Comparison of ENCODE assay signal across 24 cellular contexts in the genomic region with DNA sequence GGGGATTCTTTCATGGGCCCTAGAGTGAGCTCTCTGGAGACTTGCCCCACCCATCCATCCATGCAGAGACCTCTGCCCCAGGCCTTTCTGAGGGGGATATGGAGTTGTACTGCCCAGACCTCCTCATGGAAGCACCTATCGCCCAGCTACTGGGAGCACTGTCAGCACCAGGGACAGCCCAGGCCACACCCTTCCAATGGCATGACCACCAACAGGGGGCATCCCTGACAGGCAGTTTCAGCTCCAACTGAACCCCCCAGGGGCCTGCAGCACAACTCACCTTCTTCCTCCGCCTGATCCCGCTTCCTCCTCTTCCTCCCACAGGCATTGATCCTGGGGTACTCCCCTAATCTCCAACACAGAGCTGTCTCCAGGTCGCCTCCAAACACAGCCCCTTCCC. TPM values are rescaled to one million over a fixed set of nuclear protein-coding genes. Genes with fewer than 3 reads are reported as not detected.
DNase-seq lines count a peak whose midpoint lies in the region; ATAC-seq, FAIRE-seq and TF ChIP-seq lines count a peak whose summit lies in the region.
"Had no signal": no experiment of that assay in that cellular context is flagged by ENCODE, and none has a peak within 500 bp of the region (broad histone marks: within the 10 kb centered on the region; RNA-seq: fewer than 3 reads in every experiment).

No MANE protein-coding gene starts in this region.

- no peak overlapping the region for H2BK15ac ChIP-seq in H1 (ENCODE audit: low read length)

- no peak overlapping the region for H3K56ac ChIP-seq in H1 (replicated peaks; ENCODE audit: insufficient read length, low read depth, low read length)

- no peak overlapping the region for H2BK120ac ChIP-seq in H1 (replicated peaks; ENCODE audit: low read depth, low read length)

- H4K5ac ChIP-seq in H1 (ENCODE audit: insufficient read length, low read depth, low read length), result no peak overlapping the region

- POLR2A ChIA-PET in H1 (lab: Charles Lee; ENCODE audit: partially characterized antibody), result interaction anchor here (0.8 to 2.2 kb wide), 4 partner anchors 10 to 126 kb away, joined by 3 to 7 read pairs (median 4); no protein-coding TSS in a partner anchor

- no peak overlapping the region for H3K9ac ChIP-seq in H1 (replicated peaks in 1 of 4; ENCODE audit: extremely low read depth in 1 of 4, low read depth in 3 of 4, low read length in 3 of 4)

- H3K27me3 Mint-ChIP-seq in activated naive CD8-positive, alpha-beta T cell treated with anti-CD3 and anti-CD28 coated beads, Interleukin-2, amount 50 U/mL, for 24 hours, result no peaks in the 10 kb centered on the region
- H3K27me3 Mint-ChIP-seq in activated naive CD8-positive, alpha-beta T cell treated with anti-CD3 and anti-CD28 coated beads for 36 hours, result no peaks in the 10 kb centered on the region
- no peaks in the 10 kb centered on the region for H3K27me3 Mint-ChIP-seq in stimulated activated naive B cell treated with anti-CD40 and anti-IgM and Interleukin-4, amounts not matched to agents 10 μg/mL and 1 μg/mL and 100 μg/mL, for 72 hours
- H3K27me3 Mint-ChIP-seq: activated CD4-positive, alpha-beta memory T cell treated with anti-CD3 and anti-CD28 coated beads for 36 hours; B cell; naive thymus-derived CD4-positive, alpha-beta T cell had no signal

- H4K8ac ChIP-seq in H1 (ENCODE audit: extremely low read depth, insufficient read depth, low read length), result no peak overlapping the region; the same call in 1 of the 2 replicates

- H2BK12ac ChIP-seq in H1 (ENCODE audit: low read depth, low read length), result 0 out of 2 replicates have a peak overlapping the region, but pooled peaks have one; percentile 27

- DNase-seq in activated naive CD8-positive, alpha-beta T cell treated with anti-CD3 and anti-CD28 coated beads, Interleukin-2, amount 50 U/mL, for 24 hours, result no peak
- no peak for DNase-seq in activated naive CD8-positive, alpha-beta T cell treated with anti-CD3 and anti-CD28 coated beads for 36 hours
- DNase-seq in NB4 (ENCODE audit: low read depth), result no peak
- DNase-seq in H1 (ENCODE audit: low read depth in 1 of 2, low spot score in 2 of 2), result peak in 1 of 2 experiments; percentile 57
- no peak for DNase-seq in stimulated activated naive B cell treated with anti-CD40 and anti-IgM and Interleukin-4, amounts not matched to agents 10 μg/mL and 1 μg/mL and 100 μg/mL, for 72 hours
- no peak for DNase-seq in esophagus squamous epithelium (lab: John Stamatoyannopoulos, UW)
- no peak for DNase-seq in NCI-H1436 treated with DMSO at 0.1 percent for 48 hours (lab: John Stamatoyannopoulos, UW)
- DNase-seq: 8988T; activated CD4-positive, alpha-beta memory T cell treated with anti-CD3 and anti-CD28 coated beads for 36 hours; activated CD4-positive, CD25-positive, alpha-beta regulatory T cell; activated gamma-delta T cell; HCEC 1CT; left colon; naive thymus-derived CD4-positive, alpha-beta T cell; NCI-H1417; NCI-H2107; NCI-H510A; ovary; right cardiac atrium; stomach; T-helper 9 cell had no signal

- no peak overlapping the region for H4K91ac ChIP-seq in H1 (replicated peaks; ENCODE audit: insufficient read length, low read length)

- no peaks in the 10 kb centered on the region for H3K36me3 ChIP-seq in H1 (ENCODE audit: control insufficient read depth in 2 of 4, insufficient read depth in 4 of 4, low read length in 3 of 4)
- H3K36me3 ChIP-seq in esophagus squamous epithelium, result no peaks in the 10 kb centered on the region
- H3K36me3 ChIP-seq: ovary had no signal

- TF ChIP-seq EP300 in H1 (IDR thresholded peaks at IDR 0.05; ENCODE audit: borderline replicate concordance in 1 of 2, low read depth in 2 of 2, low read length in 2 of 2), result no peak

- H3K4me3 Mint-ChIP-seq in activated naive CD8-positive, alpha-beta T cell treated with anti-CD3 and anti-CD28 coated beads, Interleukin-2, amount 50 U/mL, for 24 hours, result no peak overlapping the region
- H3K4me3 Mint-ChIP-seq in activated naive CD8-positive, alpha-beta T cell treated with anti-CD3 and anti-CD28 coated beads for 36 hours, result no peak overlapping the region
- no peak overlapping the region for H3K4me3 Mint-ChIP-seq in stimulated activated naive B cell treated with anti-CD40 and anti-IgM and Interleukin-4, amounts not matched to agents 10 μg/mL and 1 μg/mL and 100 μg/mL, for 72 hours
- H3K4me3 Mint-ChIP-seq: activated CD4-positive, alpha-beta memory T cell treated with anti-CD3 and anti-CD28 coated beads for 36 hours; B cell; naive thymus-derived CD4-positive, alpha-beta T cell had no signal

- no peaks in the 10 kb centered on the region for H3K79me2 ChIP-seq in H1 (ENCODE audit: control insufficient read depth in 1 of 2, insufficient read depth in 2 of 2, low read length in 2 of 2)

- H3K23ac ChIP-seq in H1 (ENCODE audit: insufficient read length), result no peak overlapping the region

- H3K9me3 ChIP-seq in H1 (ENCODE audit: insufficient read depth in 2 of 2, low read depth in 1 of 2, low read length in 1 of 2) (no peaks in the 10 kb centered on the region), esophagus squamous epithelium (no peaks in the 10 kb centered on the region)
- H3K9me3 ChIP-seq: ovary, stomach, tibial nerve had no signal

- H2BK20ac ChIP-seq in H1 (ENCODE audit: low read length), result no peak overlapping the region

- H3K4me3 ChIP-seq in NB4 (ENCODE audit: low read depth, low read length) (no peak overlapping the region), H1 (ENCODE audit: extremely low read depth in 1 of 4, insufficient read depth in 2 of 4, low read depth in 3 of 4, low read length in 4 of 4) (no peak overlapping the region), esophagus squamous epithelium (no peak overlapping the region)
- H3K4me3 ChIP-seq: ovary, stomach, tibial nerve had no signal

- no peak overlapping the region for H3K27ac Mint-ChIP-seq in activated naive CD8-positive, alpha-beta T cell treated with anti-CD3 and anti-CD28 coated beads, Interleukin-2, amount 50 U/mL, for 24 hours
- H3K27ac Mint-ChIP-seq in activated naive CD8-positive, alpha-beta T cell treated with anti-CD3 and anti-CD28 coated beads for 36 hours, result no peak overlapping the region
- peak overlapping the region; percentile 22 for H3K27ac Mint-ChIP-seq in stimulated activated naive B cell treated with anti-CD40 and anti-IgM and Interleukin-4, amounts not matched to agents 10 μg/mL and 1 μg/mL and 100 μg/mL, for 72 hours
- H3K27ac Mint-ChIP-seq: activated CD4-positive, alpha-beta memory T cell treated with anti-CD3 and anti-CD28 coated beads for 36 hours; B cell had no signal

- H3K4ac ChIP-seq in H1 (replicated peaks; ENCODE audit: insufficient read length, low read depth, low read length), result no peak overlapping the region

- no peaks in the 10 kb centered on the region; a peak in 1 of 7 replicates for H3K27me3 ChIP-seq in H1 (replicated peaks in 1 of 4; ENCODE audit: control insufficient read depth in 3 of 4, extremely low read depth in 1 of 4, insufficient read depth in 3 of 4, low read length in 3 of 4)
- no peaks in the 10 kb centered on the region for H3K27me3 ChIP-seq in esophagus squamous epithelium
- H3K27me3 ChIP-seq: ovary, stomach, tibial nerve had no signal

- H3K23me2 ChIP-seq in H1 (ENCODE audit: low read depth, low read length), result no peaks in the 10 kb centered on the region

- H2AK5ac ChIP-seq in H1 (ENCODE audit: low read depth, low read length), result no peak overlapping the region

- no peak overlapping the region for H3K14ac ChIP-seq in H1 (ENCODE audit: insufficient read length)

- no peaks in the 10 kb centered on the region for H3K9me3 Mint-ChIP-seq in activated naive CD8-positive, alpha-beta T cell treated with anti-CD3 and anti-CD28 coated beads, Interleukin-2, amount 50 U/mL, for 24 hours
- H3K9me3 Mint-ChIP-seq in activated naive CD8-positive, alpha-beta T cell treated with anti-CD3 and anti-CD28 coated beads for 36 hours, result no peaks in the 10 kb centered on the region
- no peaks in the 10 kb centered on the region for H3K9me3 Mint-ChIP-seq in stimulated activated naive B cell treated with anti-CD40 and anti-IgM and Interleukin-4, amounts not matched to agents 10 μg/mL and 1 μg/mL and 100 μg/mL, for 72 hours
- H3K9me3 Mint-ChIP-seq: activated CD4-positive, alpha-beta memory T cell treated with anti-CD3 and anti-CD28 coated beads for 36 hours; naive thymus-derived CD4-positive, alpha-beta T cell had no signal

- 0 out of 2 replicates have a peak overlapping the region, but pooled peaks have one; percentile 24 for H2BK5ac ChIP-seq in H1 (ENCODE audit: low read depth, low read length)

- H3K4me1 Mint-ChIP-seq in activated naive CD8-positive, alpha-beta T cell treated with anti-CD3 and anti-CD28 coated beads, Interleukin-2, amount 50 U/mL, for 24 hours, result no peaks in the 10 kb centered on the region
- no peaks in the 10 kb centered on the region for H3K4me1 Mint-ChIP-seq in activated naive CD8-positive, alpha-beta T cell treated with anti-CD3 and anti-CD28 coated beads for 36 hours
- H3K4me1 Mint-ChIP-seq in stimulated activated naive B cell treated with anti-CD40 and anti-IgM and Interleukin-4, amounts not matched to agents 10 μg/mL and 1 μg/mL and 100 μg/mL, for 72 hours, result peaks cover 10 to 11% of the 10 kb centered on the region in 2 donors
- H3K4me1 Mint-ChIP-seq: B cell had no signal

- H3K36me3 Mint-ChIP-seq in activated naive CD8-positive, alpha-beta T cell treated with anti-CD3 and anti-CD28 coated beads, Interleukin-2, amount 50 U/mL, for 24 hours (ENCODE audit: low read depth), result no peaks in the 10 kb centered on the region
- H3K36me3 Mint-ChIP-seq in activated naive CD8-positive, alpha-beta T cell treated with anti-CD3 and anti-CD28 coated beads for 36 hours, result no peaks in the 10 kb centered on the region
- peaks cover 6 to 13% of the 10 kb centered on the region in 2 donors for H3K36me3 Mint-ChIP-seq in stimulated activated naive B cell treated with anti-CD40 and anti-IgM and Interleukin-4, amounts not matched to agents 10 μg/mL and 1 μg/mL and 100 μg/mL, for 72 hours
- H3K36me3 Mint-ChIP-seq: activated CD4-positive, alpha-beta memory T cell treated with anti-CD3 and anti-CD28 coated beads for 36 hours had no signal

- peak; percentile 18 for ATAC-seq in activated naive CD8-positive, alpha-beta T cell treated with anti-CD3 and anti-CD28 coated beads, Interleukin-2, amount 50 U/mL, for 24 hours
- no peak for ATAC-seq in stimulated activated naive B cell treated with anti-CD40 and anti-IgM and Interleukin-4, amounts not matched to agents 10 μg/mL and 1 μg/mL and 100 μg/mL, for 72 hours (replicated peaks)
- ATAC-seq in HG03439 (IDR thresholded peaks at IDR 0.05; ENCODE audit: unreplicated experiment), result no peak
- ATAC-seq: left colon; naive thymus-derived CD4-positive, alpha-beta T cell had no signal

- no peak for FAIRE-seq in H1 (lab: Jason Lieb, UNC)

- H2AFZ ChIP-seq in H1 (ENCODE audit: low read length), result no peak overlapping the region

- H3K27ac ChIP-seq in H1 (ENCODE audit: low read depth, low read length), result no peak overlapping the region
- no peak overlapping the region for H3K27ac ChIP-seq in esophagus squamous epithelium
- H3K27ac ChIP-seq: ovary, stomach, tibial nerve had no signal

- peaks cover 0 to 21% (median 8%) of the 10 kb centered on the region in 4 experiments; a peak in 6 of 7 replicates for H3K4me1 ChIP-seq in H1 (replicated peaks in 1 of 4; ENCODE audit: control insufficient read depth in 3 of 4, insufficient read depth in 4 of 4, low read length in 3 of 4)
- H3K4me1 ChIP-seq in esophagus squamous epithelium, result peaks cover 0 to 9% (median 0%) of the 10 kb centered on the region in 3 donors
- H3K4me1 ChIP-seq: stomach, tibial nerve had no signal

- TF ChIP-seq CTCF in NB4 (IDR thresholded peaks at IDR 0.05; ENCODE audit: low read depth, low read length) (peak; percentile 15), H1 (IDR thresholded peaks at IDR 0.05; ENCODE audit: control extremely low read depth in 1 of 3, insufficient read depth in 1 of 3, low read depth in 1 of 3, low read length in 3 of 3) (peak; percentile 28 to 63 (median 45); a peak in 3 of 4 replicates), esophagus squamous epithelium (IDR thresholded peaks at IDR 0.05) (no peak)

- intact Hi-C loops in esophagus squamous epithelium (cut with DNase I), result no loop called here

- no peaks in the 10 kb centered on the region for H4K20me1 ChIP-seq in H1 (replicated peaks in 1 of 2; ENCODE audit: control insufficient read depth in 1 of 2, insufficient read depth in 2 of 2, low read length in 2 of 2)

- H3K79me1 ChIP-seq in H1 (ENCODE audit: low read depth, low read length), result no peaks in the 10 kb centered on the region

- TF ChIP-seq RAD21 in H1 (IDR thresholded peaks at IDR 0.05 in 1 of 2, conservative IDR thresholded peaks at IDR 0.05 in 1 of 2; ENCODE audit: low read depth in 2 of 2, low read length in 2 of 2), result peak; percentile 22 to 38; a peak in 3 of 4 replicates

- TF ChIP-seq POLR2A in NB4 (IDR thresholded peaks at IDR 0.05; ENCODE audit: extremely low read depth, insufficient read length) (no peak), H1 (IDR thresholded peaks at IDR 0.05; ENCODE audit: control extremely low read depth in 1 of 2, low read depth in 2 of 2, low read length in 2 of 2) (no peak), esophagus squamous epithelium (IDR thresholded peaks at IDR 0.05) (no peak)

- no peak overlapping the region for H3K18ac ChIP-seq in H1 (ENCODE audit: extremely low read depth, low read length)

- 80% methylated on average over 4 of the region's 4 CpGs; no CpG with 5 or more reads in 1 of the 2 experiments for WGBS in H1 (ENCODE audit: extremely low coverage in 1 of 2, insufficient coverage in 1 of 2, insufficient read length in 1 of 2, insufficient replicate concordance in 2 of 2, low coverage in 1 of 2, low lambda C conversion rate in 2 of 2, missing lambda C conversion rate in 1 of 2), 2 experiments
- WGBS in esophagus squamous epithelium, 2 donors, result 71 to 89% methylated on average over 4 of the region's 4 CpGs

- CTCF ChIA-PET in H1 (lab: Charles Lee; ENCODE audit: partially characterized antibody), result interaction anchor here (0.6 to 4.5 kb wide), 19 partner anchors 9 to 356 kb away, joined by 3 to 41 read pairs (median 4); partner anchors contain the start of gene MRPS11

- no peak overlapping the region for H3K4me2 ChIP-seq in H1 (ENCODE audit: insufficient read depth in 1 of 2, low read depth in 2 of 2, low read length in 2 of 2)

RNA-seq across cellular contexts. Expression of gene MRPS11, which starts 21.8 kb away (rescaled TPM):
- 10 to 100 TPM; 82.9 to 85.2 TPM for total RNA-seq in activated naive CD8-positive, alpha-beta T cell treated with anti-CD3 and anti-CD28 coated beads for 36 hours
- 41.4 and 50.4 TPM in 2 replicates for total RNA-seq in H1 (2021; fragmentation: NEBNext Ultra II Directional; extraction: Animal tissue kit (Norgen Biotek cat#: 25700))
- 57.6 and 59.2 TPM in 2 replicates for polyA plus RNA-seq in H1 (2011; rRNA removed)
- polyA plus RNA-seq in H1 (2011; cell fraction: cytosol; rRNA removed), result 61.2 TPM
- polyA plus RNA-seq in H1 (2011; cell fraction: nucleus; rRNA removed), result 55.9 TPM
- 39.5 to 60.0 TPM (median 55.8 TPM) in 4 replicates for polyA plus RNA-seq in H1 (2012, experiment 1 of 2)
- polyA plus RNA-seq in H1 (2012, experiment 2 of 2), result 62.0 TPM
- polyA plus RNA-seq in H1 (2013, experiment 1 of 2), result 44.2 TPM
- 45.2 TPM for polyA plus RNA-seq in H1 (2013, experiment 2 of 2)
- 16.6 and 24.2 TPM in 2 replicates for polyA minus RNA-seq in H1 (2011; rRNA and poly(A)+ RNA removed)
- 24.1 TPM for polyA minus RNA-seq in H1 (2011; cell fraction: cytosol; rRNA and poly(A)+ RNA removed)
- polyA minus RNA-seq in H1 (2011; cell fraction: nucleus; rRNA and poly(A)+ RNA removed), result 33.1 TPM
- total RNA-seq in esophagus squamous epithelium, result 10 to 100 TPM; 19.6 to 49.2 (median 28.0) TPM

RNA-seq across cellular contexts. Expression of gene MRPL46, which starts 22.1 kb away (rescaled TPM):
- total RNA-seq in activated naive CD8-positive, alpha-beta T cell treated with anti-CD3 and anti-CD28 coated beads for 36 hours, result 10 to 100 TPM; 47.4 to 50.2 TPM
- total RNA-seq in H1 (2021; fragmentation: NEBNext Ultra II Directional; extraction: Animal tissue kit (Norgen Biotek cat#: 25700)), result 24.4 and 24.5 TPM in 2 replicates
- polyA plus RNA-seq in H1 (2011; rRNA removed), result 17.2 and 18.3 TPM in 2 replicates
- 28.7 TPM for polyA plus RNA-seq in H1 (2011; cell fraction: cytosol; rRNA removed)
- polyA plus RNA-seq in H1 (2011; cell fraction: nucleus; rRNA removed), result 15.3 TPM
- polyA plus RNA-seq in H1 (2012, experiment 1 of 2), result 19.5 to 27.0 TPM (median 26.7 TPM) in 4 replicates
- polyA plus RNA-seq in H1 (2012, experiment 2 of 2), result 14.4 TPM
- polyA plus RNA-seq in H1 (2013, experiment 1 of 2), result 27.0 TPM
- 27.8 TPM for polyA plus RNA-seq in H1 (2013, experiment 2 of 2)
- 11.5 and 13.1 TPM in 2 replicates for polyA minus RNA-seq in H1 (2011; rRNA and poly(A)+ RNA removed)
- 9.5 TPM for polyA minus RNA-seq in H1 (2011; cell fraction: cytosol; rRNA and poly(A)+ RNA removed)
- 25.5 TPM for polyA minus RNA-seq in H1 (2011; cell fraction: nucleus; rRNA and poly(A)+ RNA removed)
- total RNA-seq in esophagus squamous epithelium, result 10 to 100 TPM; 23.3 to 43.5 (median 29.4) TPM

RNA-seq across cellular contexts. Expression of gene DET1, which starts 57.2 kb away (rescaled TPM):
- total RNA-seq in activated naive CD8-positive, alpha-beta T cell treated with anti-CD3 and anti-CD28 coated beads for 36 hours, result 1 to 10 TPM; 1.8 to 2.1 TPM
- total RNA-seq in H1 (2021; fragmentation: NEBNext Ultra II Directional; extraction: Animal tissue kit (Norgen Biotek cat#: 25700)), result 5.4 and 6.1 TPM in 2 replicates
- polyA plus RNA-seq in H1 (2011; rRNA removed), result 7.7 and 8.5 TPM in 2 replicates
- polyA plus RNA-seq in H1 (2011; cell fraction: cytosol; rRNA removed), result 8.6 TPM
- polyA plus RNA-seq in H1 (2011; cell fraction: nucleus; rRNA removed), result 12.2 TPM
- 5.2 to 7.4 TPM (median 6.1 TPM) in 4 replicates for polyA plus RNA-seq in H1 (2012, experiment 1 of 2)
- 3.0 TPM for polyA plus RNA-seq in H1 (2012, experiment 2 of 2)
- 4.3 TPM for polyA plus RNA-seq in H1 (2013, experiment 1 of 2)
- 3.5 TPM for polyA plus RNA-seq in H1 (2013, experiment 2 of 2)
- polyA minus RNA-seq in H1 (2011; rRNA and poly(A)+ RNA removed), result 15.5 and 16.5 TPM in 2 replicates
- 5.4 TPM for polyA minus RNA-seq in H1 (2011; cell fraction: cytosol; rRNA and poly(A)+ RNA removed)
- polyA minus RNA-seq in H1 (2011; cell fraction: nucleus; rRNA and poly(A)+ RNA removed), result 16.3 TPM
- 1 to 10 TPM; 1.8 to 4.2 (median 2.3) TPM for total RNA-seq in esophagus squamous epithelium

Comparison
In these comparisons a context has a peak if more than half of its experiments do, and no peak if none do; other contexts are left out.
1. CTCF ChIP-seq: peak in NB4 (single experiment) and H1 (3 of 3); none in esophagus squamous epithelium (0 of 6).